ENCODE assay signal across 26 cellular contexts in genomic region chrX:28042260-28042659, GRCh38.
"Had no signal": no experiment of that assay in that cellular context is flagged by ENCODE, and none has a peak within 500 bp of the region (broad histone marks: within the 10 kb centered on the region; RNA-seq: fewer than 3 reads in every experiment).

No MANE protein-coding gene starts in this region.

- H3K27me3 ChIP-seq: neural progenitor cell, pancreas, right lobe of liver, sigmoid colon, stomach, tibial artery, transverse colon, upper lobe of right lung, uterus had no signal

- H3K27ac ChIP-seq: neural progenitor cell, pancreas, psoas muscle, right lobe of liver, sigmoid colon, stomach, tibial artery, transverse colon, upper lobe of right lung, uterus had no signal

- H3K9me3 Mint-ChIP-seq: stimulated activated naive CD8-positive, alpha-beta T cell treated with anti-CD3 and anti-CD28 coated beads, Interleukin-15, Interleukin-2, amounts not matched to agents 100 ng/mL and 50 ng/mL, for 24 hours had no signal

- H3K36me3 Mint-ChIP-seq: naive thymus-derived CD4-positive, alpha-beta T cell; natural killer cell; neural progenitor cell; stimulated activated effector memory CD8-positive, alpha-beta T cell treated with anti-CD3 and anti-CD28 coated beads, Interleukin-12 subunit alpha, Interleukin-12 subunit beta, amount 100 ng/mL, for 72 hours; stimulated activated naive B cell treated with anti-CD40 and anti-IgM and Interleukin-4, amounts not matched to agents 10 μg/mL and 1 μg/mL and 100 μg/mL, for 72 hours; type B pancreatic cell had no signal

- H3K4me1 Mint-ChIP-seq: naive thymus-derived CD4-positive, alpha-beta T cell; natural killer cell; nephron; neural progenitor cell; stimulated activated effector memory CD8-positive, alpha-beta T cell treated with anti-CD3 and anti-CD28 coated beads, Interleukin-12 subunit alpha, Interleukin-12 subunit beta, amount 100 ng/mL, for 72 hours; stimulated activated naive B cell treated with anti-CD40 and anti-IgM and Interleukin-4, amounts not matched to agents 10 μg/mL and 1 μg/mL and 100 μg/mL, for 72 hours had no signal

- H3K27me3 Mint-ChIP-seq: naive thymus-derived CD4-positive, alpha-beta T cell; progenitor cell of endocrine pancreas; stimulated activated naive B cell treated with anti-CD40 and anti-IgM and Interleukin-4, amounts not matched to agents 10 μg/mL and 1 μg/mL and 100 μg/mL, for 72 hours; stimulated activated naive CD8-positive, alpha-beta T cell treated with anti-CD3 and anti-CD28 coated beads, Interleukin-15, Interleukin-2, amounts not matched to agents 100 ng/mL and 50 ng/mL, for 24 hours; type B pancreatic cell had no signal

- H3K4me3 Mint-ChIP-seq: naive thymus-derived CD4-positive, alpha-beta T cell; natural killer cell; nephron; neural progenitor cell; stimulated activated effector memory CD8-positive, alpha-beta T cell treated with anti-CD3 and anti-CD28 coated beads, Interleukin-12 subunit alpha, Interleukin-12 subunit beta, amount 100 ng/mL, for 72 hours; stimulated activated naive B cell treated with anti-CD40 and anti-IgM and Interleukin-4, amounts not matched to agents 10 μg/mL and 1 μg/mL and 100 μg/mL, for 72 hours; stimulated activated naive CD8-positive, alpha-beta T cell treated with anti-CD3 and anti-CD28 coated beads, Interleukin-15, Interleukin-2, amounts not matched to agents 100 ng/mL and 50 ng/mL, for 24 hours; type B pancreatic cell had no signal

- H3K27ac Mint-ChIP-seq: naive thymus-derived CD4-positive, alpha-beta T cell; natural killer cell; nephron; neural progenitor cell; progenitor cell of endocrine pancreas; stimulated activated effector memory CD8-positive, alpha-beta T cell treated with anti-CD3 and anti-CD28 coated beads, Interleukin-12 subunit alpha, Interleukin-12 subunit beta, amount 100 ng/mL, for 72 hours; stimulated activated naive B cell treated with anti-CD40 and anti-IgM and Interleukin-4, amounts not matched to agents 10 μg/mL and 1 μg/mL and 100 μg/mL, for 72 hours; stimulated activated naive CD8-positive, alpha-beta T cell treated with anti-CD3 and anti-CD28 coated beads, Interleukin-15, Interleukin-2, amounts not matched to agents 100 ng/mL and 50 ng/mL, for 24 hours; type B pancreatic cell had no signal

- H3K36me3 ChIP-seq: neural progenitor cell, pancreas, right lobe of liver, sigmoid colon, stomach, tibial artery, transverse colon, upper lobe of right lung, uterus had no signal

- ATAC-seq: naive thymus-derived CD4-positive, alpha-beta T cell; natural killer cell; pancreas; psoas muscle; right cardiac atrium; right lobe of liver; stimulated activated effector memory CD8-positive, alpha-beta T cell treated with anti-CD3 and anti-CD28 coated beads, Interleukin-12 subunit alpha, Interleukin-12 subunit beta, amount 100 ng/mL, for 72 hours; stimulated activated naive B cell treated with anti-CD40 and anti-IgM and Interleukin-4, amounts not matched to agents 10 μg/mL and 1 μg/mL and 100 μg/mL, for 72 hours; upper lobe of right lung had no signal

- H3K4me3 ChIP-seq: neural progenitor cell, pancreas, psoas muscle, right lobe of liver, sigmoid colon, stomach, tibial artery, transverse colon, upper lobe of right lung, uterus had no signal

- H3K9me3 ChIP-seq: pancreas, psoas muscle, right lobe of liver, sigmoid colon, transverse colon, upper lobe of right lung, uterus had no signal

- H3K4me1 ChIP-seq: neural progenitor cell, pancreas, psoas muscle, right lobe of liver, sigmoid colon, stomach, tibial artery, transverse colon, upper lobe of right lung, uterus had no signal

- DNase-seq: naive thymus-derived CD4-positive, alpha-beta T cell; natural killer cell; occipital lobe; pancreas; psoas muscle; right cardiac atrium; right lobe of liver; sigmoid colon; small intestine; stimulated activated CD4-positive, alpha-beta T cell treated with anti-CD3 and anti-CD28 coated beads, Interleukin-15, amount 100 ng/mL, for 24 hours; stimulated activated CD4-positive, alpha-beta T cell treated with anti-CD3 and anti-CD28 coated beads, Interleukin-2, amount 100 ng/mL, for 24 hours; stimulated activated CD4-positive, alpha-beta T cell treated with anti-CD3 and anti-CD28 coated beads, Interleukin-2, amount 100 ng/mL, for 48 hours; stimulated activated CD4-positive, alpha-beta T cell treated with anti-CD3 and anti-CD28 coated beads, Interleukin-4, amount 100 ng/mL, for 24 hours; stimulated activated naive B cell treated with anti-CD40 and anti-IgM and Interleukin-4, amounts not matched to agents 10 μg/mL and 1 μg/mL and 100 μg/mL, for 72 hours; stimulated activated naive CD4-positive, alpha-beta T cell treated with Interleukin-2 at 50 U/mL for 16 hours; stomach; tibial artery; transverse colon; upper lobe of right lung; uterus had no signal
